Comparison of ENCODE assay signal across 1 cellular context in genomic region chr6:151034825-151035781, GRCh38.
TF ChIP-seq lines count a peak whose summit lies in the region.

No MANE protein-coding gene starts in this region.

TF ChIP-seq in IMR-90, 13 proteins besides CTCF, POLR2A, EP300 and RAD21 (continued from another document):
- TF ChIP-seq FOS (IDR thresholded peaks at IDR 0.05; ENCODE audit: low read depth, low read length) = no peak
- no peak for TF ChIP-seq MXI1 (IDR thresholded peaks at IDR 0.05; ENCODE audit: borderline replicate concordance, low read depth, low read length)
- no peak for TF ChIP-seq CEBPB (IDR thresholded peaks at IDR 0.05; ENCODE audit: low read depth, low read length)
- no peak for TF ChIP-seq CHD1 (IDR thresholded peaks at IDR 0.05; ENCODE audit: low read depth, low read length)
- no peak for TF ChIP-seq ELK1 (IDR thresholded peaks at IDR 0.05; ENCODE audit: borderline replicate concordance, low read depth, low read length)
- no peak for TF ChIP-seq RCOR1 (IDR thresholded peaks at IDR 0.05; ENCODE audit: insufficient replicate concordance, low read length)
- TF ChIP-seq MAFK (IDR thresholded peaks at IDR 0.05; ENCODE audit: low read depth, low read length) = no peak
- TF ChIP-seq MAZ (IDR thresholded peaks at IDR 0.05; ENCODE audit: borderline replicate concordance, low read depth, low read length) = no peak
- TF ChIP-seq BHLHE40 (IDR thresholded peaks at IDR 0.05; ENCODE audit: low read depth, low read length) = no peak
